8 cellular contexts compared by ENCODE assay signal in the genomic region with DNA sequence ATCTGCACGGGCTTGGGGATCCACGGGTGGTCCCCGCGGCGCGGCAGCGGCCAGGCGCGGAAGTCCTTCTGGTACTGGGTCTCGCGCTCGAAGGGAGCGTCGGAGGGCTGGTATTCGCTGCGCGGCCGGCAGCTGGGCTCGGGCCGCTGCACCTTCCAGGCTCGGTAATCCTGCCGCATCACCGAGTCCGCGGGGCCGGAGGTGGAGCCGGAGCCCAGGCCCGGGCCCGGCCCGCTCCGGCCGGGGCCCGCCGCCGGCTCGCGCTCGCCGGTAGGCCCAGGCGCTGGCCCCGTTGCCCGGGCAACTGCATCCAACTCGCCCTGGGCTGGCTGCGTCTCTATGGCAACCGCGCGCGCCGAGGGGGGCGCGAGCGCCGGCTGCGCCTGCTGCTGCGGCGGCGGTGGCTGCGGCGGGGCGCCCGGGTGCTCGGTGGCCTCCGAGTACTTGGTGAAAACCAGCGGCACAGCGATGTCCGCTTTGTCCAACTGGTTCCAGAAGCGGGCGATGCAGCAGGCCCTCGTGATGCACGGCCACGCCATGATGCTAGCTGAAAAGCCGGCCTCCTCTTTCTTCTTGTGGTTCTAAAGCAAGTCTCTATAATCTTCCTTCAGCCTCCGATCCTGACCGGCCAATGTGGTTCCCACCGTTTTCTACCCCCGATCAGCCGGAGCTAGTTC. TPM values are rescaled to one million over a fixed set of nuclear protein-coding genes. Genes with fewer than 3 reads are reported as not detected.
DNase-seq lines count a peak whose midpoint lies in the region; ATAC-seq, FAIRE-seq and TF ChIP-seq lines count a peak whose summit lies in the region.

No MANE protein-coding gene starts in this region.

- H3K9me3 ChIP-seq in endodermal cell (ENCODE audit: control insufficient read depth, low read length) (no peaks in the 10 kb centered on the region), suprapubic skin (no peaks in the 10 kb centered on the region)

- H3K27ac ChIP-seq in endodermal cell (ENCODE audit: low read depth, low read length) (peak overlapping the region; percentile 94), suprapubic skin (no peak overlapping the region)

- peaks cover 7% of the 10 kb centered on the region for H3K36me3 Mint-ChIP-seq in T-helper 1 cell treated with Interleukin-12 subunit alpha and Interleukin-12 subunit beta and Interleukin-4 antibody, amounts not matched to agents 30 μg/mL and 1 μg/mL, for 36 hours (ENCODE audit: low read depth)
- H3K36me3 Mint-ChIP-seq in endodermal cell (ENCODE audit: low read depth), result no peaks in the 10 kb centered on the region

- peak overlapping the region; percentile 91 for H3K4me3 Mint-ChIP-seq in T-helper 1 cell treated with Interleukin-12 subunit alpha and Interleukin-12 subunit beta and Interleukin-4 antibody, amounts not matched to agents 30 μg/mL and 1 μg/mL, for 36 hours
- peak overlapping the region; percentile 47 for H3K4me3 Mint-ChIP-seq in endodermal cell

- H3K27ac Mint-ChIP-seq in T-helper 1 cell treated with Interleukin-12 subunit alpha and Interleukin-12 subunit beta and Interleukin-4 antibody, amounts not matched to agents 30 μg/mL and 1 μg/mL, for 36 hours, result peak overlapping the region; percentile 56
- H3K27ac Mint-ChIP-seq in endodermal cell, result no peak overlapping the region

- no peaks in the 10 kb centered on the region for H3K4me1 ChIP-seq in endodermal cell (ENCODE audit: control insufficient read depth, insufficient read depth, low read length)
- H3K4me1 ChIP-seq in suprapubic skin, result peaks cover 21% of the 10 kb centered on the region

- H3K36me3 ChIP-seq in endodermal cell (ENCODE audit: control insufficient read depth, insufficient read depth, low read length) (no peaks in the 10 kb centered on the region), suprapubic skin (no peaks in the 10 kb centered on the region)

- WGBS in endodermal cell (ENCODE audit: insufficient coverage in 1 of 2, insufficient read length in 1 of 2), 2 experiments, result 0 to 2% methylated on average over 3 to 77 of the region's 77 CpGs
- WGBS in suprapubic skin, result 2% methylated on average over 18 of the region's 77 CpGs

- peaks cover 7% of the 10 kb centered on the region for H3K9me3 Mint-ChIP-seq in T-helper 1 cell treated with Interleukin-12 subunit alpha and Interleukin-12 subunit beta and Interleukin-4 antibody, amounts not matched to agents 30 μg/mL and 1 μg/mL, for 36 hours
- no peaks in the 10 kb centered on the region for H3K9me3 Mint-ChIP-seq in endodermal cell

- FAIRE-seq in D721Med (lab: Jason Lieb, UNC), result no peak

- H3K27me3 Mint-ChIP-seq in T-helper 1 cell treated with Interleukin-12 subunit alpha and Interleukin-12 subunit beta and Interleukin-4 antibody, amounts not matched to agents 30 μg/mL and 1 μg/mL, for 36 hours (ENCODE audit: low read depth), result peaks cover 77% of the 10 kb centered on the region
- H3K27me3 Mint-ChIP-seq in endodermal cell (ENCODE audit: insufficient read depth), result peaks cover 75% of the 10 kb centered on the region

- ATAC-seq in HG03571 (IDR thresholded peaks at IDR 0.05; ENCODE audit: unreplicated experiment), result no peak
- ATAC-seq in HG03039 (IDR thresholded peaks at IDR 0.05; ENCODE audit: unreplicated experiment), result no peak

- H3K27me3 ChIP-seq in endodermal cell (ENCODE audit: control insufficient read depth, insufficient read depth, low read length, poor library complexity, severe bottlenecking) (peaks cover 83% of the 10 kb centered on the region), suprapubic skin (peaks cover 65% of the 10 kb centered on the region)

- no peak overlapping the region for H3K9ac ChIP-seq in endodermal cell (ENCODE audit: extremely low read depth, low read length, poor library complexity, severe bottlenecking)

- H3K4me1 Mint-ChIP-seq in T-helper 1 cell treated with Interleukin-12 subunit alpha and Interleukin-12 subunit beta and Interleukin-4 antibody, amounts not matched to agents 30 μg/mL and 1 μg/mL, for 36 hours (ENCODE audit: low read depth), result peaks cover 24% of the 10 kb centered on the region
- peaks cover 19% of the 10 kb centered on the region for H3K4me1 Mint-ChIP-seq in endodermal cell

- peak; percentile 78 for DNase-seq in D721Med (ENCODE audit: insufficient read length, low spot score)
- peak; percentile 18 for DNase-seq in HK-2 (ENCODE audit: unreplicated experiment)
- peak; percentile 89 for DNase-seq in endodermal cell
- DNase-seq in medulla oblongata (ENCODE audit: extremely low spot score), result peak; percentile 79
- no peak for DNase-seq in suprapubic skin (ENCODE audit: low spot score in 2 of 2)

- TF ChIP-seq CTCF in D721Med (IDR thresholded peaks at IDR 0.05; ENCODE audit: insufficient read depth, missing control alignments) (no peak), endodermal cell (conservative IDR thresholded peaks at IDR 0.05) (no peak), suprapubic skin (IDR thresholded peaks at IDR 0.05) (no peak)

- H3K4me3 ChIP-seq in endodermal cell (ENCODE audit: low read length), result peak overlapping the region; percentile 69
- peak overlapping the region; percentile 49 for H3K4me3 ChIP-seq in suprapubic skin

- no peak for TF ChIP-seq POLR2A in suprapubic skin (IDR thresholded peaks at IDR 0.05)

- no peak for TF ChIP-seq EP300 in suprapubic skin (IDR thresholded peaks at IDR 0.05)

RNA-seq across cellular contexts. Expression of gene MAP6, which starts 0.9 kb away (rescaled TPM):
- 1 to 10 TPM; 1.9 to 4.2 TPM for total RNA-seq in endodermal cell
- 80.4 TPM for polyA plus RNA-seq in endodermal cell (2013, experiment 1 of 2)
- polyA plus RNA-seq in endodermal cell (2013, experiment 2 of 2), result 73.4 TPM
- total RNA-seq in suprapubic skin, result 10 to 100 TPM in 1 of 4 donors, 1 to 10 TPM in 3; 2.7 to 11.0 (median 4.6) TPM

RNA-seq across cellular contexts. Expression of gene MOGAT2, which starts 49.7 kb away (rescaled TPM):
- not detected for total RNA-seq in endodermal cell
- polyA plus RNA-seq in endodermal cell (2013, experiment 1 of 2), result not detected
- not detected for polyA plus RNA-seq in endodermal cell (2013, experiment 2 of 2)
- total RNA-seq in suprapubic skin, result 10 to 100 TPM in 1 of 4 donors, 1 to 10 TPM in 3; 3.5 to 12.4 (median 4.9) TPM

Comparison
In these comparisons a context has a peak if more than half of its experiments do, and no peak if none do; other contexts are left out.
1. DNase-seq: peak in D721Med (single experiment), HK-2 (single experiment), endodermal cell (single experiment) and medulla oblongata (single experiment); none in suprapubic skin (0 of 2).
2. RNA of gene MOGAT2, which starts 49.7 kb away (total RNA-seq): 3.5 to 12.4 TPM in suprapubic skin; not detected in endodermal cell; every median in the first group is over 4 times any median in the second.